Comparison of ENCODE assay signal across 8 cellular contexts in genomic region chr2:136327162-136327852, GRCh38.
DNase-seq lines count a peak whose midpoint lies in the region; ATAC-seq, FAIRE-seq and TF ChIP-seq lines count a peak whose summit lies in the region.

No MANE protein-coding gene starts in this region.

- no peaks in the 10 kb centered on the region for H3K27me3 Mint-ChIP-seq in CD4-positive, CD25-positive, alpha-beta regulatory T cell

- H3K27ac ChIP-seq in CD4-positive, CD25-positive, alpha-beta regulatory T cell (ENCODE audit: insufficient read depth, low read length, poor library complexity, severe bottlenecking): peak overlapping the region; percentile 72
- no peak overlapping the region for H3K27ac ChIP-seq in fibroblast of lung (ENCODE audit: insufficient read depth, low read length)

- H3K4me3 Mint-ChIP-seq in CD4-positive, CD25-positive, alpha-beta regulatory T cell: peak overlapping the region; percentile 51 to 85 (median 79)

- H3K4me2 ChIP-seq in fibroblast of lung (ENCODE audit: extremely low read depth, insufficient read depth, low read length): peak overlapping the region; percentile 57

- no peaks in the 10 kb centered on the region for H3K9me3 Mint-ChIP-seq in CD4-positive, CD25-positive, alpha-beta regulatory T cell

- peaks cover 23 to 59% (median 43%) of the 10 kb centered on the region in 4 donors for H3K4me1 Mint-ChIP-seq in CD4-positive, CD25-positive, alpha-beta regulatory T cell

- H3K4me3 ChIP-seq in CD4-positive, CD25-positive, alpha-beta regulatory T cell (ENCODE audit: low read depth, low read length): peak overlapping the region; percentile 67
- peak overlapping the region in 2 of 4 experiments; percentile 13 to 14 for H3K4me3 ChIP-seq in fibroblast of lung (replicated peaks in 1 of 4; ENCODE audit: control extremely low read depth in 1 of 4, insufficient read depth in 1 of 4, low read depth in 3 of 4, low read length in 4 of 4)

- peaks cover 31% of the 10 kb centered on the region for H3K4me1 ChIP-seq in CD4-positive, CD25-positive, alpha-beta regulatory T cell (ENCODE audit: control insufficient read depth, insufficient read depth, low read length, poor library complexity, severe bottlenecking)
- no peaks in the 10 kb centered on the region for H3K4me1 ChIP-seq in fibroblast of lung (ENCODE audit: control insufficient read depth, extremely low read depth, insufficient read depth, low read length)

- H3K9ac ChIP-seq in fibroblast of lung (ENCODE audit: insufficient read depth, low read length): no peak overlapping the region

- peak; percentile 52 to 89 (median 73) for DNase-seq in CD4-positive, CD25-positive, alpha-beta regulatory T cell
- peak; percentile 68 to 72 for DNase-seq in activated CD4-positive, alpha-beta T cell treated with anti-CD3 and anti-CD28 coated beads, Interleukin-2, amount 50 U/mL, for 4 hours
- DNase-seq in fibroblast of lung (ENCODE audit: low read depth in 2 of 2) (peak; percentile 25 to 45), D721Med (ENCODE audit: insufficient read length, low spot score) (no peak), NCI-H1694 (lab: John Stamatoyannopoulos, UW) (no peak)
- peak; percentile 60 to 82 for DNase-seq in stimulated activated CD4-positive, alpha-beta T cell treated with anti-CD3 and anti-CD28 coated beads, Interleukin-4, amount 100 ng/mL, for 48 hours (ENCODE audit: low read depth in 2 of 2)

- no peaks in the 10 kb centered on the region for H4K20me1 ChIP-seq in fibroblast of lung (ENCODE audit: control insufficient read depth, extremely low read depth, insufficient read depth, low read length)

- peak; percentile 98 to 99 for ATAC-seq in CD4-positive, CD25-positive, alpha-beta regulatory T cell (ENCODE audit: low read depth in 2 of 2)
- ATAC-seq in GM19452 (IDR thresholded peaks at IDR 0.05; ENCODE audit: unreplicated experiment) (peak; percentile 74), HG03565 (IDR thresholded peaks at IDR 0.05; ENCODE audit: unreplicated experiment) (peak; percentile 85)

- no peak for TF ChIP-seq CTCF in fibroblast of lung (conservative IDR thresholded peaks at IDR 0.05 in 1 of 2, IDR thresholded peaks at IDR 0.05 in 1 of 2; ENCODE audit: low read depth in 1 of 2, low read length in 2 of 2)
- no peak for TF ChIP-seq CTCF in D721Med (IDR thresholded peaks at IDR 0.05; ENCODE audit: insufficient read depth, missing control alignments)

- FAIRE-seq in D721Med (lab: Jason Lieb, UNC): no peak

- H3K36me3 Mint-ChIP-seq in CD4-positive, CD25-positive, alpha-beta regulatory T cell: no peaks in the 10 kb centered on the region

- H3K27me3 ChIP-seq in CD4-positive, CD25-positive, alpha-beta regulatory T cell (ENCODE audit: control insufficient read depth, insufficient read depth, low read length): no peaks in the 10 kb centered on the region
- H3K27me3 ChIP-seq in fibroblast of lung (ENCODE audit: control insufficient read depth, insufficient read depth, low read length): no peaks in the 10 kb centered on the region

- peak overlapping the region; percentile 89 to 99 (median 91) for H3K27ac Mint-ChIP-seq in CD4-positive, CD25-positive, alpha-beta regulatory T cell

- H3K36me3 ChIP-seq in CD4-positive, CD25-positive, alpha-beta regulatory T cell (ENCODE audit: control insufficient read depth, insufficient read depth, low read length): no peaks in the 10 kb centered on the region
- H3K36me3 ChIP-seq in fibroblast of lung (ENCODE audit: control insufficient read depth, insufficient read depth, low read length): no peaks in the 10 kb centered on the region

- H3K9me3 ChIP-seq in CD4-positive, CD25-positive, alpha-beta regulatory T cell (ENCODE audit: control insufficient read depth in 2 of 2, low read length in 2 of 2): no peaks in the 10 kb centered on the region
- no peaks in the 10 kb centered on the region for H3K9me3 ChIP-seq in fibroblast of lung (ENCODE audit: control insufficient read depth, insufficient read depth, low read depth, low read length)

- H3K79me2 ChIP-seq in fibroblast of lung (ENCODE audit: control insufficient read depth, insufficient read depth, low read length): no peaks in the 10 kb centered on the region

- no peak overlapping the region for H2AFZ ChIP-seq in fibroblast of lung (ENCODE audit: low read length)

Comparison
In these comparisons a context has a peak if more than half of its experiments do, and no peak if none do; other contexts are left out.
1. DNase-seq: peak in CD4-positive, CD25-positive, alpha-beta regulatory T cell (3 of 3), activated CD4-positive, alpha-beta T cell treated with anti-CD3 and anti-CD28 coated beads, Interleukin-2, amount 50 U/mL, for 4 hours (2 of 2), fibroblast of lung (2 of 2) and stimulated activated CD4-positive, alpha-beta T cell treated with anti-CD3 and anti-CD28 coated beads, Interleukin-4, amount 100 ng/mL, for 48 hours (2 of 2); none in D721Med (single experiment) and NCI-H1694 (single experiment).
2. Peak in every context shown above with its lines, with median percentiles within 50 percentile points of each other: ATAC-seq.